ENCODE assay signal across 1 cellular context in the genomic region with DNA sequence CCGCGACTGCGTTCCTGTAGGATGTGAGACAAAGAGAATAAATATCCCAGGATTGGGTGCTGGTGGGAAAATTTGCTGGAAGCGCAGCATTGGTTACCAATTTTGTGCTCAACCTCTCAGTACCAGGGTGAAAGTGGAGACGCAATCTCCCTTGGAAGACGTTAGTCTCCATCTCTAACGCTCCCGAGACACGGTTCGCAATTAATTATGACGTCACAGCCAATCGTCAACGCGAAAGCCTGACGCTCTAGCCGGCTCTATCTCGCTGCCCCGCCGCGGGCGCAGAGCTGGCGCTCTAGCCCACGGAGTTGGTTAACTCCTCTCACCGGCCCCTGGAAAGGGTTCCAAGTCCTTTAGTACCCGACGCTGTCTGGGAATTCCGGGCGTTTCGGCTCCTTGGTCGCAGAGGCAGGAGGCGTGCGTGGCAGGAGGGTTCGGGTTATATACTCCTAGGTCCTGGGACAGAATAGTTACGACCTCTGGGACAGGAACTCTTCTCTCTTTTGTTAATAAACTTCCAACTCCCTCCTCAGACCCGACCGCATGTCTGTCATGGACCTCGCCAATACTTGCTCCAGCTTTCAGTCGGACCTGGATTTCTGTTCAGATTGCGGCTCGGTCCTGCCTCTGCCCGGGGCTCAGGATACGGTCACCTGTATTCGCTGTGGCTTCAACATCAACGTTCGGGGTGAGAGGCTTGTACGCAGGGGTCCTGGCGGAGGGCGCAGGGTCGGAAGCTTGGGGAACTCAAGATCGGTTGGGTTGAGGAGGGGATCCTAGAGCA.
TF ChIP-seq lines count a peak whose summit lies in the region.

A gene with protein sequence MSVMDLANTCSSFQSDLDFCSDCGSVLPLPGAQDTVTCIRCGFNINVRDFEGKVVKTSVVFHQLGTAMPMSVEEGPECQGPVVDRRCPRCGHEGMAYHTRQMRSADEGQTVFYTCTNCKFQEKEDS (plus strand): TSS at position 284 of the 784 bp plus-strand sequence. CDS start 260 bp downstream, at position 544.

TF ChIP-seq in K562, 482 proteins besides CTCF, POLR2A, EP300 and RAD21 (continued from another document and continues in another):
- TF ChIP-seq, protein P1, sequence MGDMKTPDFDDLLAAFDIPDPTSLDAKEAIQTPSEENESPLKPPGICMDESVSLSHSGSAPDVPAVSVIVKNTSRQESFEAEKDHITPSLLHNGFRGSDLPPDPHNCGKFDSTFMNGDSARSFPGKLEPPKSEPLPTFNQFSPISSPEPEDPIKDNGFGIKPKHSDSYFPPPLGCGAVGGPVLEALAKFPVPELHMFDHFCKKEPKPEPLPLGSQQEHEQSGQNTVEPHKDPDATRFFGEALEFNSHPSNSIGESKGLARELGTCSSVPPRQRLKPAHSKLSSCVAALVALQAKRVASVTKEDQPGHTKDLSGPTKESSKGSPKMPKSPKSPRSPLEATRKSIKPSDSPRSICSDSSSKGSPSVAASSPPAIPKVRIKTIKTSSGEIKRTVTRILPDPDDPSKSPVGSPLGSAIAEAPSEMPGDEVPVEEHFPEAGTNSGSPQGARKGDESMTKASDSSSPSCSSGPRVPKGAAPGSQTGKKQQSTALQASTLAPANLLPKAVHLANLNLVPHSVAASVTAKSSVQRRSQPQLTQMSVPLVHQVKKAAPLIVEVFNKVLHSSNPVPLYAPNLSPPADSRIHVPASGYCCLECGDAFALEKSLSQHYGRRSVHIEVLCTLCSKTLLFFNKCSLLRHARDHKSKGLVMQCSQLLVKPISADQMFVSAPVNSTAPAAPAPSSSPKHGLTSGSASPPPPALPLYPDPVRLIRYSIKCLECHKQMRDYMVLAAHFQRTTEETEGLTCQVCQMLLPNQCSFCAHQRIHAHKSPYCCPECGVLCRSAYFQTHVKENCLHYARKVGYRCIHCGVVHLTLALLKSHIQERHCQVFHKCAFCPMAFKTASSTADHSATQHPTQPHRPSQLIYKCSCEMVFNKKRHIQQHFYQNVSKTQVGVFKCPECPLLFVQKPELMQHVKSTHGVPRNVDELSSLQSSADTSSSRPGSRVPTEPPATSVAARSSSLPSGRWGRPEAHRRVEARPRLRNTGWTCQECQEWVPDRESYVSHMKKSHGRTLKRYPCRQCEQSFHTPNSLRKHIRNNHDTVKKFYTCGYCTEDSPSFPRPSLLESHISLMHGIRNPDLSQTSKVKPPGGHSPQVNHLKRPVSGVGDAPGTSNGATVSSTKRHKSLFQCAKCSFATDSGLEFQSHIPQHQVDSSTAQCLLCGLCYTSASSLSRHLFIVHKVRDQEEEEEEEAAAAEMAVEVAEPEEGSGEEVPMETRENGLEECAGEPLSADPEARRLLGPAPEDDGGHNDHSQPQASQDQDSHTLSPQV (IDR thresholded peaks at IDR 0.05): no peak
- TF ChIP-seq POLR2H (tag; IDR thresholded peaks at IDR 0.05; ENCODE audit: low read depth) (peak; percentile 95), CBFA2T2 (conservative IDR thresholded peaks at IDR 0.05) (no peak), ELF2 (CRISPR knock-in tag; IDR thresholded peaks at IDR 0.05) (no peak), EHMT2 (IDR thresholded peaks at IDR 0.05) (no peak), KLF1 (tag; IDR thresholded peaks at IDR 0.05) (no peak), NR2F6 (CRISPR knock-in tag; IDR thresholded peaks at IDR 0.05) (no peak), NFE2 (IDR thresholded peaks at IDR 0.05; ENCODE audit: low read depth) (no peak), PTBP1 (IDR thresholded peaks at IDR 0.05; ENCODE audit: low read depth, low read length) (peak; percentile 17; the same call in 1 of the 2 replicates), ZNF644 (tag; IDR thresholded peaks at IDR 0.05; ENCODE audit: low read depth) (peak; percentile 81; the same call in 1 of the 2 replicates), IRF2 (CRISPR knock-in tag; IDR thresholded peaks at IDR 0.05) (no peak), TSC22D4 (tag; IDR thresholded peaks at IDR 0.05) (no peak), ZNF232 (CRISPR knock-in tag; IDR thresholded peaks at IDR 0.05) (no peak), MTA1 (IDR thresholded peaks at IDR 0.05; ENCODE audit: borderline replicate concordance) (peak; percentile 98), YY1 (IDR thresholded peaks at IDR 0.05; ENCODE audit: borderline replicate concordance in 1 of 3, control insufficient read depth in 1 of 3, extremely low read depth in 1 of 3, insufficient read depth in 3 of 3, insufficient read length in 1 of 3, insufficient replicate concordance in 2 of 3, low read depth in 1 of 3, low read length in 2 of 3) (peak in 2 of 3 experiments; percentile 84 to 89), RBM34 (IDR thresholded peaks at IDR 0.05; ENCODE audit: borderline replicate concordance, insufficient read depth, low read length) (no peak), ZFX (CRISPR knock-in tag; IDR thresholded peaks at IDR 0.05) (peak; percentile 59), KAT7 (CRISPR knock-in tag; IDR thresholded peaks at IDR 0.05; ENCODE audit: borderline replicate concordance) (peak; percentile 30; the same call in 1 of the 2 replicates), ZNF507 (tag; conservative IDR thresholded peaks at IDR 0.05) (no peak), LEF1 (IDR thresholded peaks at IDR 0.05) (no peak), SOX6 (IDR thresholded peaks at IDR 0.05) (peak; percentile 74), GATAD2B (IDR thresholded peaks at IDR 0.05; ENCODE audit: borderline replicate concordance) (no peak; the same call in 1 of the 2 replicates)
- TF ChIP-seq, protein P2, sequence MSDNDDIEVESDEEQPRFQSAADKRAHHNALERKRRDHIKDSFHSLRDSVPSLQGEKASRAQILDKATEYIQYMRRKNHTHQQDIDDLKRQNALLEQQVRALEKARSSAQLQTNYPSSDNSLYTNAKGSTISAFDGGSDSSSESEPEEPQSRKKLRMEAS (CRISPR knock-in tag; IDR thresholded peaks at IDR 0.05): no peak; the same call in none of the 2 replicates
- TF ChIP-seq, protein P3, sequence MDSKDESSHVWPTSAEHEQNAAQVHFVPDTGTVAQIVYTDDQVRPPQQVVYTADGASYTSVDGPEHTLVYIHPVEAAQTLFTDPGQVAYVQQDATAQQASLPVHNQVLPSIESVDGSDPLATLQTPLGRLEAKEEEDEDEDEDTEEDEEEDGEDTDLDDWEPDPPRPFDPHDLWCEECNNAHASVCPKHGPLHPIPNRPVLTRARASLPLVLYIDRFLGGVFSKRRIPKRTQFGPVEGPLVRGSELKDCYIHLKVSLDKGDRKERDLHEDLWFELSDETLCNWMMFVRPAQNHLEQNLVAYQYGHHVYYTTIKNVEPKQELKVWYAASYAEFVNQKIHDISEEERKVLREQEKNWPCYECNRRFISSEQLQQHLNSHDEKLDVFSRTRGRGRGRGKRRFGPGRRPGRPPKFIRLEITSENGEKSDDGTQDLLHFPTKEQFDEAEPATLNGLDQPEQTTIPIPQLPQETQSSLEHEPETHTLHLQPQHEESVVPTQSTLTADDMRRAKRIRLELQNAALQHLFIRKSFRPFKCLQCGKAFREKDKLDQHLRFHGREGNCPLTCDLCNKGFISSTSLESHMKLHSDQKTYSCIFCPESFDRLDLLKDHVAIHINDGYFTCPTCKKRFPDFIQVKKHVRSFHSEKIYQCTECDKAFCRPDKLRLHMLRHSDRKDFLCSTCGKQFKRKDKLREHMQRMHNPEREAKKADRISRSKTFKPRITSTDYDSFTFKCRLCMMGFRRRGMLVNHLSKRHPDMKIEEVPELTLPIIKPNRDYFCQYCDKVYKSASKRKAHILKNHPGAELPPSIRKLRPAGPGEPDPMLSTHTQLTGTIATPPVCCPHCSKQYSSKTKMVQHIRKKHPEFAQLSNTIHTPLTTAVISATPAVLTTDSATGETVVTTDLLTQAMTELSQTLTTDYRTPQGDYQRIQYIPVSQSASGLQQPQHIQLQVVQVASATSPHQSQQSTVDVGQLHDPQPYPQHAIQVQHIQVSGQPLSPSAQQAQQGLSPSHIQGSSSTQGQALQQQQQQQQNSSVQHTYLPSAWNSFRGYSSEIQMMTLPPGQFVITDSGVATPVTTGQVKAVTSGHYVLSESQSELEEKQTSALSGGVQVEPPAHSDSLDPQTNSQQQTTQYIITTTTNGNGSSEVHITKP (IDR thresholded peaks at IDR 0.05; ENCODE audit: partially characterized antibody): peak; percentile 3
- TF ChIP-seq, protein P4, sequence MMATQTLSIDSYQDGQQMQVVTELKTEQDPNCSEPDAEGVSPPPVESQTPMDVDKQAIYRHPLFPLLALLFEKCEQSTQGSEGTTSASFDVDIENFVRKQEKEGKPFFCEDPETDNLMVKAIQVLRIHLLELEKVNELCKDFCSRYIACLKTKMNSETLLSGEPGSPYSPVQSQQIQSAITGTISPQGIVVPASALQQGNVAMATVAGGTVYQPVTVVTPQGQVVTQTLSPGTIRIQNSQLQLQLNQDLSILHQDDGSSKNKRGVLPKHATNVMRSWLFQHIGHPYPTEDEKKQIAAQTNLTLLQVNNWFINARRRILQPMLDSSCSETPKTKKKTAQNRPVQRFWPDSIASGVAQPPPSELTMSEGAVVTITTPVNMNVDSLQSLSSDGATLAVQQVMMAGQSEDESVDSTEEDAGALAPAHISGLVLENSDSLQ (IDR thresholded peaks at IDR 0.05): peak; percentile 60
- TF ChIP-seq, protein P5, sequence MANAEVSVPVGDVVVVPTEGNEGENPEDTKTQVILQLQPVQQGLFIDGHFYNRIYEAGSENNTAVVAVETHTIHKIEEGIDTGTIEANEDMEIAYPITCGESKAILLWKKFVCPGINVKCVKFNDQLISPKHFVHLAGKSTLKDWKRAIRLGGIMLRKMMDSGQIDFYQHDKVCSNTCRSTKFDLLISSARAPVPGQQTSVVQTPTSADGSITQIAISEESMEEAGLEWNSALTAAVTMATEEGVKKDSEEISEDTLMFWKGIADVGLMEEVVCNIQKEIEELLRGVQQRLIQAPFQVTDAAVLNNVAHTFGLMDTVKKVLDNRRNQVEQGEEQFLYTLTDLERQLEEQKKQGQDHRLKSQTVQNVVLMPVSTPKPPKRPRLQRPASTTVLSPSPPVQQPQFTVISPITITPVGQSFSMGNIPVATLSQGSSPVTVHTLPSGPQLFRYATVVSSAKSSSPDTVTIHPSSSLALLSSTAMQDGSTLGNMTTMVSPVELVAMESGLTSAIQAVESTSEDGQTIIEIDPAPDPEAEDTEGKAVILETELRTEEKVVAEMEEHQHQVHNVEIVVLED (CRISPR knock-in tag; IDR thresholded peaks at IDR 0.05): peak; percentile 76
- TF ChIP-seq, protein P6, sequence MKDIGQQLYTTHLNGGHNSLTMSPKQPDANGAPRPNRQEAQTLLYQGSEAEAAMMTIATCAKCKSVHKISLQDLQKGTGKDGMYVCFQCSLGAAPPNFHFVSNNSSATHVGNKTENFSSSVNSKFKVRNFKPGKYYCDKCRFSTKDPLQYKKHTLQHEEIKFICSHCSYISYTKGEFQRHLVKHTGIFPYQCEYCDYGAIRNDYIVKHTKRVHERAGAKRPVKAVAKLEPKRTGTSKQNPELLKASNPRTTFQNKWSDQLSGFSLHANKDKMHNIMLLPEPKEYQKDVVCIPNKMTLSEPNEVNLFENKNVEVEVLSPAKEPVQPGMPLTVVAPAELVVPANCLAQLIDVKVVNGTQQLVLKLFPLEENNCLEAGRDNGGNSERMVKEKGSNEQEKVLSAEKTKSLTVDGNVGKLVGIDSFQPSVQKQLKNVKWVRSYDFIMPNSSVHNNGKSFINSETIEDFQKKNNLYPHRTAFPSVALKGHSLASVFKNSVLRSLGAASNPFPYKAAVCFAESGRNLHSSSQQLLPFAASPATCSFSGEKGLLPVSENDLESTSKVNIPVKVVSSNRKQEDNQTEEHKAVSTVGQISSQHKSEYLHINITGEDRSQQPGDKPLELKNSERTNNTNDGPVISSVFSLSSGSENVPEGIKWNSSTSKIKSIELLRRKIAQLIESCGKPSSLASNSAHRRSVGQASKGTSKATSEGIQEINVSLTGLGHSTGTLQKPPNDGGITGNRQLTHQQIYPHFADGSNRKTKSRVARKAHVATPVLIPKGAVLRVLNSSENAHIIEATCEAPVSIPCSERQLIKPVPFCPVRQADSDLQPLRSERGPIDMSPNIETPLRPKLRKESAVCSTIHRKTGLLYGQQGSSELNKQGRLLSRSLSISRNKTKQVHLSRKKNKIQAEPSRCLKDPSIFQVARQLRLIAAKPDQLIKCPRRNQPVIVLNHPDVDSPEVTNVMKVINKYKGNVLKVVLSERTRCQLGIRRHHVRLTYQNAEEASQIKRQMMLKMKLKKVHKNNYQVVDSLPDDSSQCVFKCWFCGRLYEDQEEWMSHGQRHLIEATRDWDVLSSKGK (CRISPR knock-in tag; IDR thresholded peaks at IDR 0.05): no peak
- TF ChIP-seq, protein P7, sequence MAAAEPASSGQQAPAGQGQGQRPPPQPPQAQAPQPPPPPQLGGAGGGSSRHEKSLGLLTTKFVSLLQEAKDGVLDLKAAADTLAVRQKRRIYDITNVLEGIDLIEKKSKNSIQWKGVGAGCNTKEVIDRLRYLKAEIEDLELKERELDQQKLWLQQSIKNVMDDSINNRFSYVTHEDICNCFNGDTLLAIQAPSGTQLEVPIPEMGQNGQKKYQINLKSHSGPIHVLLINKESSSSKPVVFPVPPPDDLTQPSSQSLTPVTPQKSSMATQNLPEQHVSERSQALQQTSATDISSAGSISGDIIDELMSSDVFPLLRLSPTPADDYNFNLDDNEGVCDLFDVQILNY (CRISPR knock-in tag; IDR thresholded peaks at IDR 0.05): no peak
- TF ChIP-seq, protein P8, sequence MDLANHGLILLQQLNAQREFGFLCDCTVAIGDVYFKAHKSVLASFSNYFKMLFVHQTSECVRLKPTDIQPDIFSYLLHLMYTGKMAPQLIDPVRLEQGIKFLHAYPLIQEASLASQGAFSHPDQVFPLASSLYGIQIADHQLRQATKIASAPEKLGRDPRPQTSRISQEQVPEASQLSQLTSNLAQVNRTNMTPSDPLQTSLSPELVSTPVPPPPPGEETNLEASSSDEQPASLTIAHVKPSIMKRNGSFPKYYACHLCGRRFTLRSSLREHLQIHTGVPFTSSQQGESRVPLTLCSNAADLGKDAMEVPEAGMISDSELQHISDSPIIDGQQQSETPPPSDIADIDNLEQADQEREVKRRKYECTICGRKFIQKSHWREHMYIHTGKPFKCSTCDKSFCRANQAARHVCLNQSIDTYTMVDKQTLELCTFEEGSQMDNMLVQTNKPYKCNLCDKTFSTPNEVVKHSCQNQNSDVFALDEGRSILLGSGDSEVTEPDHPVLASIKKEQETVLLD (IDR thresholded peaks at IDR 0.05): no peak
- TF ChIP-seq, protein P9, sequence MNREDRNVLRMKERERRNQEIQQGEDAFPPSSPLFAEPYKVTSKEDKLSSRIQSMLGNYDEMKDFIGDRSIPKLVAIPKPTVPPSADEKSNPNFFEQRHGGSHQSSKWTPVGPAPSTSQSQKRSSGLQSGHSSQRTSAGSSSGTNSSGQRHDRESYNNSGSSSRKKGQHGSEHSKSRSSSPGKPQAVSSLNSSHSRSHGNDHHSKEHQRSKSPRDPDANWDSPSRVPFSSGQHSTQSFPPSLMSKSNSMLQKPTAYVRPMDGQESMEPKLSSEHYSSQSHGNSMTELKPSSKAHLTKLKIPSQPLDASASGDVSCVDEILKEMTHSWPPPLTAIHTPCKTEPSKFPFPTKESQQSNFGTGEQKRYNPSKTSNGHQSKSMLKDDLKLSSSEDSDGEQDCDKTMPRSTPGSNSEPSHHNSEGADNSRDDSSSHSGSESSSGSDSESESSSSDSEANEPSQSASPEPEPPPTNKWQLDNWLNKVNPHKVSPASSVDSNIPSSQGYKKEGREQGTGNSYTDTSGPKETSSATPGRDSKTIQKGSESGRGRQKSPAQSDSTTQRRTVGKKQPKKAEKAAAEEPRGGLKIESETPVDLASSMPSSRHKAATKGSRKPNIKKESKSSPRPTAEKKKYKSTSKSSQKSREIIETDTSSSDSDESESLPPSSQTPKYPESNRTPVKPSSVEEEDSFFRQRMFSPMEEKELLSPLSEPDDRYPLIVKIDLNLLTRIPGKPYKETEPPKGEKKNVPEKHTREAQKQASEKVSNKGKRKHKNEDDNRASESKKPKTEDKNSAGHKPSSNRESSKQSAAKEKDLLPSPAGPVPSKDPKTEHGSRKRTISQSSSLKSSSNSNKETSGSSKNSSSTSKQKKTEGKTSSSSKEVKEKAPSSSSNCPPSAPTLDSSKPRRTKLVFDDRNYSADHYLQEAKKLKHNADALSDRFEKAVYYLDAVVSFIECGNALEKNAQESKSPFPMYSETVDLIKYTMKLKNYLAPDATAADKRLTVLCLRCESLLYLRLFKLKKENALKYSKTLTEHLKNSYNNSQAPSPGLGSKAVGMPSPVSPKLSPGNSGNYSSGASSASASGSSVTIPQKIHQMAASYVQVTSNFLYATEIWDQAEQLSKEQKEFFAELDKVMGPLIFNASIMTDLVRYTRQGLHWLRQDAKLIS (CRISPR knock-in tag; IDR thresholded peaks at IDR 0.05): 0 out of 2 replicates have a peak, but pooled peaks have one; percentile 34
